Comparison of ENCODE assay signal across 13 cellular contexts in genomic region chr22:41782316-41782715, GRCh38. TPM values are rescaled to one million over a fixed set of nuclear protein-coding genes. Genes with fewer than 3 reads are reported as not detected.
A peak's percentile ranks its signal among the peaks of the same experiment; 100 is the strongest.
DNase-seq lines count a peak whose midpoint lies in the region; ATAC-seq and TF ChIP-seq lines count a peak whose summit lies in the region.
"Had no signal": no experiment of that assay in that cellular context is flagged by ENCODE, and none has a peak within 500 bp of the region (broad histone marks: within the 10 kb centered on the region; RNA-seq: fewer than 3 reads in every experiment).

No MANE protein-coding gene starts in this region.

- no peaks in the 10 kb centered on the region for H3K9me3 ChIP-seq in BLaER1 treated with 17β-estradiol and CSF1 and Interleukin-3, amounts not matched to agents 10 nM and 100 nM (replicated peaks in 1 of 11)
- H3K9me3 ChIP-seq in lower lobe of right lung (no peaks in the 10 kb centered on the region), sigmoid colon (no peaks in the 10 kb centered on the region)

- H3K4me1 ChIP-seq in BLaER1 treated with 17β-estradiol and CSF1 and Interleukin-3, amounts not matched to agents 10 nM and 100 nM = peaks cover 23 to 81% (median 52%) of the 10 kb centered on the region in 10 experiments
- peaks cover 14% of the 10 kb centered on the region for H3K4me1 ChIP-seq in lower lobe of right lung
- no peaks in the 10 kb centered on the region for H3K4me1 ChIP-seq in sigmoid colon

- 83 to 87% methylated on average over 6 of the region's 6 CpGs for WGBS in sigmoid colon, 2 donors

- TF ChIP-seq EP300 in sigmoid colon (IDR thresholded peaks at IDR 0.05) = no peak

- no peaks in the 10 kb centered on the region for H3K27me3 ChIP-seq in BLaER1 treated with 17β-estradiol and CSF1 and Interleukin-3, amounts not matched to agents 10 nM and 100 nM
- H3K27me3 ChIP-seq in lower lobe of right lung (ENCODE audit: low read depth) (no peaks in the 10 kb centered on the region), sigmoid colon (no peaks in the 10 kb centered on the region)

- H3K9ac ChIP-seq in BLaER1 treated with 17β-estradiol and CSF1 and Interleukin-3, amounts not matched to agents 10 nM and 100 nM = peak overlapping the region in 5 of 11 experiments; percentile 64 to 77 (median 75); a peak in 9 of 22 replicates

- peak overlapping the region in 9 of 11 experiments; percentile 58 to 89 (median 77); a peak in 14 of 22 replicates for H3K27ac ChIP-seq in BLaER1 treated with 17β-estradiol and CSF1 and Interleukin-3, amounts not matched to agents 10 nM and 100 nM
- peak overlapping the region; percentile 74 for H3K27ac ChIP-seq in lower lobe of right lung
- no peak overlapping the region for H3K27ac ChIP-seq in sigmoid colon

- no peak for TF ChIP-seq POLR2A in sigmoid colon (IDR thresholded peaks at IDR 0.05)

- no peaks in the 10 kb centered on the region for H4K20me1 ChIP-seq in BLaER1 treated with 17β-estradiol and CSF1 and Interleukin-3, amounts not matched to agents 10 nM and 100 nM

- peak; percentile 52 for DNase-seq in activated CD8-positive, alpha-beta T cell treated with anti-CD3 and anti-CD28 coated beads for 36 hours
- DNase-seq in lower lobe of right lung (no peak), NCI-H2081 (lab: John Stamatoyannopoulos, UW) (no peak), sigmoid colon (no peak)
- DNase-seq: AML-193, cortex of kidney, NCI-H526, nephron progenitor cell, Right ventricle myocardium superior had no signal

- H3K27me3 Mint-ChIP-seq in activated CD8-positive, alpha-beta T cell treated with anti-CD3 and anti-CD28 coated beads for 36 hours = no peaks in the 10 kb centered on the region

- H3K4me1 Mint-ChIP-seq in activated CD8-positive, alpha-beta T cell treated with anti-CD3 and anti-CD28 coated beads for 36 hours (ENCODE audit: low read depth) = peaks cover 42% of the 10 kb centered on the region

- H3K4me2 ChIP-seq in BLaER1 treated with 17β-estradiol and CSF1 and Interleukin-3, amounts not matched to agents 10 nM and 100 nM = peak overlapping the region in 8 of 11 experiments; percentile 68 to 98 (median 91); a peak in 12 of 22 replicates

- H3K4me3 Mint-ChIP-seq in activated CD8-positive, alpha-beta T cell treated with anti-CD3 and anti-CD28 coated beads for 36 hours = peak overlapping the region; percentile 81
- H3K4me3 Mint-ChIP-seq: nephron progenitor cell had no signal

- peaks cover 0 to 6% (median 0%) of the 10 kb centered on the region in 11 experiments; a peak in 1 of 22 replicates for H3K36me3 ChIP-seq in BLaER1 treated with 17β-estradiol and CSF1 and Interleukin-3, amounts not matched to agents 10 nM and 100 nM
- no peaks in the 10 kb centered on the region for H3K36me3 ChIP-seq in lower lobe of right lung
- no peaks in the 10 kb centered on the region for H3K36me3 ChIP-seq in sigmoid colon

- H3K27ac Mint-ChIP-seq in activated CD8-positive, alpha-beta T cell treated with anti-CD3 and anti-CD28 coated beads for 36 hours = peak overlapping the region; percentile 99
- H3K27ac Mint-ChIP-seq: nephron progenitor cell had no signal

- ATAC-seq in activated CD8-positive, alpha-beta T cell treated with anti-CD3 and anti-CD28 coated beads for 36 hours = peak; percentile 16
- ATAC-seq in lower lobe of right lung = peak in 1 of 2 donors; percentile 37
- no peak for ATAC-seq in GM21360 (IDR thresholded peaks at IDR 0.05; ENCODE audit: unreplicated experiment)
- no peak for ATAC-seq in HG02588 (IDR thresholded peaks at IDR 0.05; ENCODE audit: unreplicated experiment)

- TF ChIP-seq CTCF in GM12872 (IDR thresholded peaks at IDR 0.05; ENCODE audit: insufficient read depth, low read depth, low read length) (peak; percentile 27; the same call in 1 of the 3 replicates), lower lobe of right lung (IDR thresholded peaks at IDR 0.05) (no peak), sigmoid colon (IDR thresholded peaks at IDR 0.05) (no peak)
- no peak for TF ChIP-seq CTCF in activated CD8-positive, alpha-beta T cell treated with anti-CD3 and anti-CD28 coated beads for 36 hours (IDR thresholded peaks at IDR 0.05)

- no peaks in the 10 kb centered on the region for H3K9me3 Mint-ChIP-seq in activated CD8-positive, alpha-beta T cell treated with anti-CD3 and anti-CD28 coated beads for 36 hours
- H3K9me3 Mint-ChIP-seq: nephron progenitor cell had no signal

- POLR2A ChIA-PET in activated CD8-positive, alpha-beta T cell treated with anti-CD3 and anti-CD28 coated beads for 36 hours (lab: Charles Lee) = interaction anchor here (0.9 to 4.7 kb wide), 8 partner anchors 11 to 143 kb away, joined by 3 to 85 read pairs (median 4); partner anchors contain the start of genes CCDC134 and SREBF2

- CTCF ChIA-PET in activated CD8-positive, alpha-beta T cell treated with anti-CD3 and anti-CD28 coated beads for 36 hours (lab: Charles Lee) = interaction anchor here (0.8 to 7.6 kb wide), 7 partner anchors 12 to 115 kb away, joined by 3 to 56 read pairs (median 8); partner anchors contain the start of genes CCDC134 and MEI1

- intact Hi-C loops in activated CD8-positive, alpha-beta T cell treated with anti-CD3 and anti-CD28 coated beads for 36 hours (cut with micrococcal nuclease) = loop anchor here (5.0 kb wide), 1 partner anchor 95 kb away; the partner anchor contains the start of gene SNU13
- intact Hi-C loops in lower lobe of right lung (cut with DNase I) = no loop called here
- intact Hi-C loops in sigmoid colon (cut with DNase I) = no loop called here

- H3K4me3 ChIP-seq in BLaER1 treated with 17β-estradiol and CSF1 and Interleukin-3, amounts not matched to agents 10 nM and 100 nM = peak overlapping the region in 4 of 10 experiments; percentile 44 to 67 (median 59); a peak in 6 of 20 replicates
- peak overlapping the region; percentile 38 for H3K4me3 ChIP-seq in lower lobe of right lung
- H3K4me3 ChIP-seq in sigmoid colon = no peak overlapping the region

- H3K36me3 Mint-ChIP-seq in activated CD8-positive, alpha-beta T cell treated with anti-CD3 and anti-CD28 coated beads for 36 hours (ENCODE audit: low read depth) = no peaks in the 10 kb centered on the region

RNA-seq across cellular contexts. Expression of gene CCDC134, which starts 18.2 kb away (rescaled TPM):
- 10 to 100 TPM; 15.2 to 15.9 TPM for total RNA-seq in activated CD8-positive, alpha-beta T cell treated with anti-CD3 and anti-CD28 coated beads for 36 hours
- 7.9 TPM for total RNA-seq in lower lobe of right lung
- 1 to 10 TPM; 4.5 to 8.6 (median 7.9) TPM for total RNA-seq in sigmoid colon
- polyA plus RNA-seq in sigmoid colon = 1 to 10 TPM in 2 of 3 donors, under 1 TPM in 1; 0.60 to 6.1 (median 3.0) TPM

RNA-seq across cellular contexts. Expression of gene SREBF2, which starts 50.6 kb away (rescaled TPM):
- 10 to 100 TPM; 87.1 to 92.9 TPM for total RNA-seq in activated CD8-positive, alpha-beta T cell treated with anti-CD3 and anti-CD28 coated beads for 36 hours
- total RNA-seq in lower lobe of right lung (132 TPM), sigmoid colon (10 to 100 TPM; 25.2 to 51.0 (median 33.4) TPM)
- polyA plus RNA-seq in sigmoid colon = 100 to 1,000 TPM in 1 of 3 donors, 10 to 100 TPM in 2; 13.8 to 132 (median 15.3) TPM

Comparison
In these comparisons a context has a peak if more than half of its experiments do, and no peak if none do; other contexts are left out.
1. H3K27ac ChIP-seq: peak in BLaER1 treated with 17β-estradiol and CSF1 and Interleukin-3, amounts not matched to agents 10 nM and 100 nM (9 of 11) and lower lobe of right lung (single experiment); none in sigmoid colon (0 of 4).